Comparison of ENCODE assay signal across 8 cellular contexts in the genomic region with DNA sequence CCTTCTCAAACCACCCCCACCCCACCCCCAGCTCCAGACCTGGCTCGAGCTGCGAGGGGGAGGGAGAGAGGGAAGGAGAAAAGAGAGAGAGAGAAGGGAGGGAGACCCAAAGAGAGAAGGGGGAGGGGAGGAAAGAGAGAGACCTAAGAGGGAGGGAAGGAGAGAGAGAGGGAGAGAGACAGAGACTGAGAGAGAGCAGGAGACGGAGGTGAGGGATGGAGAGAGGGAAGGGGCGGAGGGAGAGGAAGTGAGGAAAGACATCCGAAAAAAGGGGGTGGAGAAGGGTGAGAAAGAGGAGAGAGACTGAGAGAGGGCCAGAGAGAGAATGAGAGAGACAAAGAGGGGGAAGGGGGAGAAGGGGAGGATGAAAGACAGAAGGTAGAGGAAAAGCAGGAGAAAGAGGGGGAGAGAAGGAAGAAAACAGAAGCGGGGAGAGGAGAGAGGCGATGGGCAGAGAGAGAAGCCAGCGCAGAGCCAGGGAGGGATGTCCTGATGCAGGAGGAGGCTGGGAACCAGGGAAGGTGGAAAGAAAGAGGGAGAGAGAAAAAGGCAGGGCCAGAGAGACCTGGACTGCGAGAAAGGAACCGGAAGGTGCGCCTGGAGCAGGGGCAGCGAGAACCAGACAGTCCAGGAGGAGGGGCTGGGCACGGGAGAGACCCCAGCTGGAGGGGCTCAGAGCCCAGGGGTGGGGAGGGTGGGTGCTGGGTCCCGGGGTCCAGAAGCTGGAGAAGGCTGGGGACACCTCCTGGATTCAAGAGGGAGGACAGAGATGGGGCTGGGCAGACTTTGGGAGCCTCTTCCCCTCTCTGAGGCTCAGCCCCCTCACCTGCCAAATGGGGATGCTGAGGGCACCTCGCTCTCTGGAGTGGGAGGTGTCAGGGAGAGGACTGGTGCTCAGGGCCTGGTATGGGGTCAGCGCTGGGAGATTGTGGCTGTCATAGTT. TPM values are rescaled to one million over a fixed set of nuclear protein-coding genes. Genes with fewer than 3 reads are reported as not detected.
A peak's percentile ranks its signal among the peaks of the same experiment; 100 is the strongest.
DNase-seq lines count a peak whose midpoint lies in the region; ATAC-seq, FAIRE-seq and TF ChIP-seq lines count a peak whose summit lies in the region.

No MANE protein-coding gene starts in this region.

- H3K9me3 Mint-ChIP-seq in neural progenitor cell, result no peaks in the 10 kb centered on the region

- H3K4me3 ChIP-seq in H1 (ENCODE audit: extremely low read depth in 1 of 4, insufficient read depth in 2 of 4, low read depth in 3 of 4, low read length in 4 of 4) (peak overlapping the region; percentile 18 to 65 (median 42); a peak in 6 of 8 replicates), neural progenitor cell (peak overlapping the region; percentile 86)

- 21% methylated on average over 13 of the region's 16 CpGs; no CpG with 5 or more reads in 1 of the 2 experiments for WGBS in H1 (ENCODE audit: extremely low coverage in 1 of 2, insufficient coverage in 1 of 2, insufficient read length in 1 of 2, insufficient replicate concordance in 2 of 2, low coverage in 1 of 2, low lambda C conversion rate in 2 of 2, missing lambda C conversion rate in 1 of 2), 2 experiments

- peak overlapping the region; percentile 37 for H4K91ac ChIP-seq in H1 (replicated peaks; ENCODE audit: insufficient read length, low read length)

- no peak for TF ChIP-seq POLR2A in H1 (IDR thresholded peaks at IDR 0.05; ENCODE audit: control extremely low read depth in 1 of 2, low read depth in 2 of 2, low read length in 2 of 2)

- peak overlapping the region; percentile 84 for H3K4me3 Mint-ChIP-seq in neural progenitor cell

- H2AK5ac ChIP-seq in H1 (ENCODE audit: low read depth, low read length), result no peak overlapping the region

- H3K27me3 Mint-ChIP-seq in neural progenitor cell (ENCODE audit: insufficient read depth, low read depth), result peaks cover 14% of the 10 kb centered on the region

- H3K79me1 ChIP-seq in H1 (ENCODE audit: low read depth, low read length), result peaks cover 11% of the 10 kb centered on the region

- H3K27ac Mint-ChIP-seq in neural progenitor cell, result peak overlapping the region; percentile 31

- H3K9me3 ChIP-seq in H1 (ENCODE audit: insufficient read depth in 2 of 2, low read depth in 1 of 2, low read length in 1 of 2), result no peaks in the 10 kb centered on the region
- no peaks in the 10 kb centered on the region for H3K9me3 ChIP-seq in neural progenitor cell (ENCODE audit: low read depth)

- no peak overlapping the region; the same call in 1 of the 2 replicates for H4K8ac ChIP-seq in H1 (ENCODE audit: extremely low read depth, insufficient read depth, low read length)

- no peak overlapping the region for H2BK120ac ChIP-seq in H1 (replicated peaks; ENCODE audit: low read depth, low read length)

- no peak overlapping the region for H2BK15ac ChIP-seq in H1 (ENCODE audit: low read length)

- H3K9ac ChIP-seq in H1 (replicated peaks in 1 of 4; ENCODE audit: extremely low read depth in 1 of 4, low read depth in 3 of 4, low read length in 3 of 4) (no peak overlapping the region), neural progenitor cell (no peak overlapping the region)

- FAIRE-seq in H1 (lab: Jason Lieb, UNC), result no peak

- H2BK12ac ChIP-seq in H1 (ENCODE audit: low read depth, low read length), result peak overlapping the region; percentile 77; the same call in 1 of the 2 replicates

- H3K36me3 Mint-ChIP-seq in neural progenitor cell, result peaks cover 17% of the 10 kb centered on the region

- H3K23ac ChIP-seq in H1 (ENCODE audit: insufficient read length), result no peak overlapping the region

- H4K20me1 ChIP-seq in H1 (replicated peaks in 1 of 2; ENCODE audit: control insufficient read depth in 1 of 2, insufficient read depth in 2 of 2, low read length in 2 of 2) (peaks cover 0 to 4% of the 10 kb centered on the region in 2 experiments), neural progenitor cell (ENCODE audit: low read depth) (peaks cover 20% of the 10 kb centered on the region)

- H3K4ac ChIP-seq in H1 (replicated peaks; ENCODE audit: insufficient read length, low read depth, low read length), result no peak overlapping the region

- H2AFZ ChIP-seq in H1 (ENCODE audit: low read length) (no peak overlapping the region), neural progenitor cell (replicated peaks) (no peak overlapping the region)

- H3K4me1 Mint-ChIP-seq in neural progenitor cell, result peaks cover 45% of the 10 kb centered on the region

- no peak for TF ChIP-seq RAD21 in H1 (IDR thresholded peaks at IDR 0.05 in 1 of 2, conservative IDR thresholded peaks at IDR 0.05 in 1 of 2; ENCODE audit: low read depth in 2 of 2, low read length in 2 of 2)

- POLR2A ChIA-PET in H1 (lab: Charles Lee; ENCODE audit: partially characterized antibody), result interaction anchor here (0.6 to 4.2 kb wide), 4 partner anchors 11 to 800 kb away, joined by 3 to 28 read pairs (median 3); no protein-coding TSS in a partner anchor

- H3K27me3 ChIP-seq in H1 (replicated peaks in 1 of 4; ENCODE audit: control insufficient read depth in 3 of 4, extremely low read depth in 1 of 4, insufficient read depth in 3 of 4, low read length in 3 of 4), result no peaks in the 10 kb centered on the region
- H3K27me3 ChIP-seq in neural progenitor cell, result no peaks in the 10 kb centered on the region

- ATAC-seq in GM21717 (IDR thresholded peaks at IDR 0.05; ENCODE audit: unreplicated experiment) (no peak), HG03460 (IDR thresholded peaks at IDR 0.05; ENCODE audit: unreplicated experiment) (no peak)

- TF ChIP-seq CTCF in H1 (IDR thresholded peaks at IDR 0.05; ENCODE audit: control extremely low read depth in 1 of 3, insufficient read depth in 1 of 3, low read depth in 1 of 3, low read length in 3 of 3) (no peak), neural progenitor cell (IDR thresholded peaks at IDR 0.05) (no peak)

- H3K79me2 ChIP-seq in H1 (ENCODE audit: control insufficient read depth in 1 of 2, insufficient read depth in 2 of 2, low read length in 2 of 2), result peaks cover 0 to 12% of the 10 kb centered on the region in 2 experiments; a peak in 1 of 4 replicates
- H3K79me2 ChIP-seq in neural progenitor cell (ENCODE audit: low read depth), result no peaks in the 10 kb centered on the region

- DNase-seq in ELF-1 (ENCODE audit: low read depth, low spot score), result peak; percentile 43
- no peak for DNase-seq in H1 (ENCODE audit: low read depth in 1 of 2, low spot score in 2 of 2)
- DNase-seq in neural progenitor cell (ENCODE audit: low spot score), result peak; percentile 30
- no peak for DNase-seq in inferior parietal cortex (ENCODE audit: extremely low spot score)
- DNase-seq in AG20443 (ENCODE audit: low spot score), result no peak

- no peaks in the 10 kb centered on the region for H3K36me3 ChIP-seq in H1 (ENCODE audit: control insufficient read depth in 2 of 4, insufficient read depth in 4 of 4, low read length in 3 of 4)
- no peaks in the 10 kb centered on the region for H3K36me3 ChIP-seq in neural progenitor cell

- H3K56ac ChIP-seq in H1 (replicated peaks; ENCODE audit: insufficient read length, low read depth, low read length), result no peak overlapping the region

- peaks cover 0 to 18% (median 11%) of the 10 kb centered on the region in 4 experiments; a peak in 5 of 7 replicates for H3K4me1 ChIP-seq in H1 (replicated peaks in 1 of 4; ENCODE audit: control insufficient read depth in 3 of 4, insufficient read depth in 4 of 4, low read length in 3 of 4)
- H3K4me1 ChIP-seq in neural progenitor cell, result peaks cover 18% of the 10 kb centered on the region

- H3K18ac ChIP-seq in H1 (ENCODE audit: extremely low read depth, low read length), result peak overlapping the region; percentile 13; the same call in 1 of the 2 replicates

- H3K23me2 ChIP-seq in H1 (ENCODE audit: low read depth, low read length), result peaks cover 23% of the 10 kb centered on the region

- no peak overlapping the region for H4K5ac ChIP-seq in H1 (ENCODE audit: insufficient read length, low read depth, low read length)

- peaks cover 31% of the 10 kb centered on the region for H3F3A ChIP-seq in neural progenitor cell (ENCODE audit: low read depth)

- H2BK20ac ChIP-seq in H1 (ENCODE audit: low read length), result no peak overlapping the region

- CTCF ChIA-PET in H1 (lab: Charles Lee; ENCODE audit: partially characterized antibody), result interaction anchor here (0.7 kb wide), 1 partner anchor 579 kb away, joined by 4 read pairs; no protein-coding TSS in a partner anchor

- H3K14ac ChIP-seq in H1 (ENCODE audit: insufficient read length), result no peak overlapping the region

- H3K4me2 ChIP-seq in H1 (ENCODE audit: insufficient read depth in 1 of 2, low read depth in 2 of 2, low read length in 2 of 2), result peak overlapping the region; percentile 58 to 97
- H3K4me2 ChIP-seq in neural progenitor cell, result peak overlapping the region; percentile 91

- H2BK5ac ChIP-seq in H1 (ENCODE audit: low read depth, low read length), result peak overlapping the region; percentile 91; the same call in 1 of the 2 replicates

- no peak overlapping the region for H3K27ac ChIP-seq in H1 (ENCODE audit: low read depth, low read length)
- H3K27ac ChIP-seq in neural progenitor cell, result no peak overlapping the region

- TF ChIP-seq EP300 in H1 (IDR thresholded peaks at IDR 0.05; ENCODE audit: borderline replicate concordance in 1 of 2, low read depth in 2 of 2, low read length in 2 of 2), result no peak

RNA-seq across cellular contexts. Expression of a gene that starts 1.7 kb away (rescaled TPM):
- 26.2 TPM for polyA plus RNA-seq in PFSK-1 (2012; ENCODE audit: insufficient read length, low read depth)
- total RNA-seq in H1 (2021; fragmentation: NEBNext Ultra II Directional; extraction: Animal tissue kit (Norgen Biotek cat#: 25700)), result 4.1 and 7.5 TPM in 2 replicates
- 7.1 and 9.7 TPM in 2 replicates for polyA plus RNA-seq in H1 (2011; rRNA removed)
- polyA plus RNA-seq in H1 (2011; cell fraction: cytosol; rRNA removed), result 8.5 TPM
- polyA plus RNA-seq in H1 (2011; cell fraction: nucleus; rRNA removed), result 23.1 TPM
- 6.3 to 8.0 TPM (median 7.3 TPM) in 4 replicates for polyA plus RNA-seq in H1 (2012, experiment 1 of 2)
- polyA plus RNA-seq in H1 (2012, experiment 2 of 2), result 6.1 TPM
- polyA plus RNA-seq in H1 (2013, experiment 1 of 2), result 4.7 TPM
- 4.4 TPM for polyA plus RNA-seq in H1 (2013, experiment 2 of 2)
- polyA minus RNA-seq in H1 (2011; rRNA and poly(A)+ RNA removed), result 1.3 and 2.3 TPM in 2 replicates
- 1.4 TPM for polyA minus RNA-seq in H1 (2011; cell fraction: cytosol; rRNA and poly(A)+ RNA removed)
- 7.4 TPM for polyA minus RNA-seq in H1 (2011; cell fraction: nucleus; rRNA and poly(A)+ RNA removed)
- total RNA-seq in neural progenitor cell (ENCODE audit: low replicate concordance), result 6.9 and 12.0 TPM in 2 replicates

RNA-seq across cellular contexts. Expression of a gene that starts 32.4 kb away (rescaled TPM):
- 0.69 TPM for polyA plus RNA-seq in PFSK-1 (2012; ENCODE audit: insufficient read length, low read depth)
- 0.19 TPM in 1 of 2 replicates, not detected in the other for total RNA-seq in H1 (2021; fragmentation: NEBNext Ultra II Directional; extraction: Animal tissue kit (Norgen Biotek cat#: 25700))
- polyA plus RNA-seq in H1 (2011; rRNA removed), result 1.5 and 1.9 TPM in 2 replicates
- polyA plus RNA-seq in H1 (2011; cell fraction: cytosol; rRNA removed), result 1.2 TPM
- 1.6 TPM for polyA plus RNA-seq in H1 (2011; cell fraction: nucleus; rRNA removed)
- 0.76 to 1.2 TPM (median 1.00 TPM) in 4 replicates for polyA plus RNA-seq in H1 (2012, experiment 1 of 2)
- 1.2 TPM for polyA plus RNA-seq in H1 (2012, experiment 2 of 2)
- 0.51 TPM for polyA plus RNA-seq in H1 (2013, experiment 1 of 2)
- 0.28 TPM for polyA plus RNA-seq in H1 (2013, experiment 2 of 2)
- polyA minus RNA-seq in H1 (2011; rRNA and poly(A)+ RNA removed), result 0.19 and 0.32 TPM in 2 replicates
- polyA minus RNA-seq in H1 (2011; cell fraction: cytosol; rRNA and poly(A)+ RNA removed), result not detected
- 1.5 TPM for polyA minus RNA-seq in H1 (2011; cell fraction: nucleus; rRNA and poly(A)+ RNA removed)
- 0.37 and 0.69 TPM in 2 replicates for total RNA-seq in neural progenitor cell (ENCODE audit: low replicate concordance)

RNA-seq across cellular contexts. Expression of a gene that starts 44.8 kb away (rescaled TPM):
- polyA plus RNA-seq in PFSK-1 (2012; ENCODE audit: insufficient read length, low read depth), result not detected
- total RNA-seq in H1 (2021; fragmentation: NEBNext Ultra II Directional; extraction: Animal tissue kit (Norgen Biotek cat#: 25700)), result not detected in 2 replicates
- not detected in 2 replicates for polyA plus RNA-seq in H1 (2011; rRNA removed)
- not detected for polyA plus RNA-seq in H1 (2011; cell fraction: cytosol; rRNA removed)
- polyA plus RNA-seq in H1 (2011; cell fraction: nucleus; rRNA removed), result not detected
- 0.08 TPM in 1 of 4 replicates, not detected in the others for polyA plus RNA-seq in H1 (2012, experiment 1 of 2)
- polyA plus RNA-seq in H1 (2012, experiment 2 of 2), result not detected
- polyA plus RNA-seq in H1 (2013, experiment 1 of 2), result not detected
- 0.04 TPM for polyA plus RNA-seq in H1 (2013, experiment 2 of 2)
- polyA minus RNA-seq in H1 (2011; rRNA and poly(A)+ RNA removed), result not detected in 2 replicates
- polyA minus RNA-seq in H1 (2011; cell fraction: cytosol; rRNA and poly(A)+ RNA removed), result not detected
- not detected for polyA minus RNA-seq in H1 (2011; cell fraction: nucleus; rRNA and poly(A)+ RNA removed)
- total RNA-seq in neural progenitor cell (ENCODE audit: low replicate concordance), result not detected in 2 replicates

Comparison
In these comparisons a context has a peak if more than half of its experiments do, and no peak if none do; other contexts are left out.
1. DNase-seq: peak in ELF-1 (single experiment) and neural progenitor cell (single experiment); none in H1 (0 of 2), inferior parietal cortex (single experiment) and AG20443 (single experiment).